Comparison of ENCODE assay signal across 32 cellular contexts in genomic region chr1:247376659-247377058, GRCh38. TPM values are rescaled to one million over a fixed set of nuclear protein-coding genes. Genes with fewer than 3 reads are reported as not detected.
DNase-seq lines count a peak whose midpoint lies in the region; ATAC-seq, FAIRE-seq and TF ChIP-seq lines count a peak whose summit lies in the region.
"Had no signal": no experiment of that assay in that cellular context is flagged by ENCODE, and none has a peak within 500 bp of the region (broad histone marks: within the 10 kb centered on the region; RNA-seq: fewer than 3 reads in every experiment).

No MANE protein-coding gene starts in this region.

- H3K36me3 ChIP-seq in astrocyte (ENCODE audit: insufficient read depth, low read length) (no peaks in the 10 kb centered on the region), neural progenitor cell (no peaks in the 10 kb centered on the region)
- H3K36me3 ChIP-seq in naive thymus-derived CD4-positive, alpha-beta T cell (ENCODE audit: control insufficient read depth in 2 of 3, insufficient read depth in 3 of 3, low read length in 3 of 3) = no peaks in the 10 kb centered on the region
- H3K36me3 ChIP-seq: SJSA1, vagina had no signal

- peak overlapping the region; percentile 91; the same call in 1 of the 2 replicates for H3K14ac ChIP-seq in H9 (ENCODE audit: insufficient read depth, low read length)

- no peak overlapping the region for H4K8ac ChIP-seq in H9 (replicated peaks; ENCODE audit: insufficient read length, low read depth, low read length)

- H3K23me2 ChIP-seq in H9 (ENCODE audit: insufficient read length, low read depth, low read length, poor library complexity, severe bottlenecking) = peaks cover 13% of the 10 kb centered on the region

- no peak overlapping the region for H3K56ac ChIP-seq in H9 (ENCODE audit: insufficient read length, low read depth, low read length)

- H3K79me1 ChIP-seq in H9 (ENCODE audit: insufficient read depth, low read depth, low read length, poor library complexity, severe bottlenecking) = no peaks in the 10 kb centered on the region

- peak overlapping the region; percentile 91 for H3K4me2 ChIP-seq in H9 (ENCODE audit: insufficient read depth, insufficient read length, low read length)
- peak overlapping the region; percentile 29 for H3K4me2 ChIP-seq in astrocyte (ENCODE audit: low read length)
- H3K4me2 ChIP-seq in neural progenitor cell = peak overlapping the region; percentile 73

- H3K4me3 ChIP-seq in astrocyte (ENCODE audit: insufficient read depth, low read depth, low read length) (no peak overlapping the region), iPS-11a (ENCODE audit: low read depth, low read length) (peak overlapping the region; percentile 9), neural progenitor cell (peak overlapping the region; percentile 23)
- no peak overlapping the region for H3K4me3 ChIP-seq in naive thymus-derived CD4-positive, alpha-beta T cell (ENCODE audit: low read length)
- H3K4me3 ChIP-seq: SJSA1, testis, vagina had no signal

- no peak overlapping the region for H2AK5ac ChIP-seq in H9 (ENCODE audit: insufficient read length, low read length)

- no peak overlapping the region for H3K23ac ChIP-seq in H9 (ENCODE audit: insufficient read length, low read depth, low read length)

- CTCF ChIA-PET in naive thymus-derived CD4-positive, alpha-beta T cell (lab: Charles Lee) = no interaction called here

- H3K9me3 ChIP-seq in H9 (ENCODE audit: control insufficient read depth, low read depth, low read length) = no peaks in the 10 kb centered on the region
- no peaks in the 10 kb centered on the region for H3K9me3 ChIP-seq in astrocyte (ENCODE audit: insufficient read depth, low read depth, low read length)
- no peaks in the 10 kb centered on the region for H3K9me3 ChIP-seq in neural progenitor cell (ENCODE audit: low read depth)
- H3K9me3 ChIP-seq in naive thymus-derived CD4-positive, alpha-beta T cell (ENCODE audit: control insufficient read depth in 2 of 3, low read length in 3 of 3) = no peaks in the 10 kb centered on the region
- H3K9me3 ChIP-seq: SJSA1, testis, vagina had no signal

- H3K9ac ChIP-seq in H9 (ENCODE audit: extremely low read depth, insufficient read length, low read length) (peak overlapping the region; percentile 62), astrocyte (ENCODE audit: low read length) (no peak overlapping the region), neural progenitor cell (no peak overlapping the region)

- no peak overlapping the region for H4K5ac ChIP-seq in H9 (ENCODE audit: insufficient read length, low read depth, low read length)

- H4K20me1 ChIP-seq in H9 (ENCODE audit: control insufficient read depth, insufficient read depth, insufficient read length) (no peaks in the 10 kb centered on the region), astrocyte (ENCODE audit: insufficient read depth, low read length) (no peaks in the 10 kb centered on the region), neural progenitor cell (ENCODE audit: low read depth) (no peaks in the 10 kb centered on the region)

- H3K27me3 ChIP-seq in H9 (ENCODE audit: insufficient read depth, low read length) = no peaks in the 10 kb centered on the region
- H3K27me3 ChIP-seq in astrocyte (ENCODE audit: insufficient read depth, low read length) = no peaks in the 10 kb centered on the region
- H3K27me3 ChIP-seq in neural progenitor cell = peaks cover 18% of the 10 kb centered on the region
- no peaks in the 10 kb centered on the region for H3K27me3 ChIP-seq in naive thymus-derived CD4-positive, alpha-beta T cell (ENCODE audit: control insufficient read depth in 2 of 2, insufficient read depth in 2 of 2, low read length in 2 of 2)
- H3K27me3 ChIP-seq: SJSA1, testis, vagina had no signal

- peak overlapping the region; percentile 95 for H3K18ac ChIP-seq in H9 (ENCODE audit: insufficient read length, low read depth, low read length)

- H3K27ac Mint-ChIP-seq in H9 = peak overlapping the region; percentile 99
- no peak overlapping the region for H3K27ac Mint-ChIP-seq in astrocyte (ENCODE audit: unreplicated experiment)
- H3K27ac Mint-ChIP-seq in neural progenitor cell = peak overlapping the region; percentile 99
- H3K27ac Mint-ChIP-seq in naive thymus-derived CD4-positive, alpha-beta T cell = no peak overlapping the region
- H3K27ac Mint-ChIP-seq: activated CD4-positive, alpha-beta T cell treated with anti-CD3 and anti-CD28 coated beads, Interleukin-2, amount 10 ng/mL, durations not matched to agents 7 days and 5 days; activated naive CD4-positive, alpha-beta T cell treated with anti-CD3 and anti-CD28 coated beads for 36 hours; activated T-cell treated with anti-CD3 and anti-CD28 coated beads, Interleukin-2, amount 50 U/mL, for 72 hours; HFFc6; T-helper 17 cell had no signal

- no peak overlapping the region for H3T11ph ChIP-seq in H9 (ENCODE audit: low read length)

- H3K27ac ChIP-seq in H9 (ENCODE audit: insufficient read length, low read depth, low read length) (peak overlapping the region; percentile 97), astrocyte (ENCODE audit: low read depth, low read length) (no peak overlapping the region), neural progenitor cell (no peak overlapping the region)
- H3K27ac ChIP-seq in naive thymus-derived CD4-positive, alpha-beta T cell (ENCODE audit: low read depth, low read length) = no peak overlapping the region
- H3K27ac ChIP-seq: SJSA1, testis, vagina, VCaP had no signal

- H3K36me3 Mint-ChIP-seq in H9 (ENCODE audit: insufficient read depth in 1 of 3, low read depth in 3 of 3) (peaks cover 7 to 18% (median 15%) of the 10 kb centered on the region in 3 experiments), astrocyte (ENCODE audit: low read depth, unreplicated experiment) (no peaks in the 10 kb centered on the region), neural progenitor cell (peaks cover 12% of the 10 kb centered on the region)
- H3K36me3 Mint-ChIP-seq in naive thymus-derived CD4-positive, alpha-beta T cell = no peaks in the 10 kb centered on the region

- H2AFZ ChIP-seq in H9 (ENCODE audit: low read length) (no peak overlapping the region), astrocyte (ENCODE audit: low read depth, low read length) (peak overlapping the region; percentile 14), neural progenitor cell (replicated peaks) (peak overlapping the region; percentile 14)

- H3K4me3 Mint-ChIP-seq in H9 (peak overlapping the region; percentile 73 to 84), astrocyte (ENCODE audit: unreplicated experiment) (no peak overlapping the region), neural progenitor cell (peak overlapping the region; percentile 78)
- no peak overlapping the region for H3K4me3 Mint-ChIP-seq in naive thymus-derived CD4-positive, alpha-beta T cell
- H3K4me3 Mint-ChIP-seq: activated CD4-positive, alpha-beta T cell treated with anti-CD3 and anti-CD28 coated beads, Interleukin-2, amount 10 ng/mL, durations not matched to agents 7 days and 5 days; activated naive CD4-positive, alpha-beta T cell treated with anti-CD3 and anti-CD28 coated beads for 36 hours; activated T-cell treated with anti-CD3 and anti-CD28 coated beads, Interleukin-2, amount 50 U/mL, for 72 hours; nephron; T-helper 17 cell had no signal

- peaks cover 31% of the 10 kb centered on the region for H3F3A ChIP-seq in neural progenitor cell (ENCODE audit: low read depth)

- ATAC-seq in activated CD4-positive, CD25-positive, alpha-beta regulatory T cell treated with anti-CD3 and anti-CD28 coated beads, Interleukin-2, amount 50 U/mL, for 24 hours = no peak
- ATAC-seq in naive thymus-derived CD4-positive, alpha-beta T cell = no peak
- ATAC-seq: activated T-cell treated with anti-CD3 and anti-CD28 coated beads, Interleukin-2, amount 50 U/mL, for 72 hours; left ventricle myocardium superior; sciatic nerve; T-helper 17 cell had no signal

- H2BK120ac ChIP-seq in H9 (ENCODE audit: low read depth, low read length, poor library complexity, severe bottlenecking) = peak overlapping the region; percentile 63

- no CpG with 5 or more reads among the region's 7 CpGs for WGBS in H9 (ENCODE audit: extremely low coverage, insufficient read length, low lambda C conversion rate)

- POLR2A ChIA-PET in naive thymus-derived CD4-positive, alpha-beta T cell (lab: Charles Lee) = no interaction called here

- peak overlapping the region; percentile 90 for H2BK5ac ChIP-seq in H9 (ENCODE audit: insufficient read length, low read length)

- H2BK15ac ChIP-seq in H9 (ENCODE audit: low read depth, low read length) = no peak overlapping the region

- H3K79me2 ChIP-seq in H9 (ENCODE audit: insufficient read depth, low read length) = no peaks in the 10 kb centered on the region
- H3K79me2 ChIP-seq in astrocyte (ENCODE audit: insufficient read depth, low read length) = no peaks in the 10 kb centered on the region
- H3K79me2 ChIP-seq in neural progenitor cell (ENCODE audit: low read depth) = no peaks in the 10 kb centered on the region

- TF ChIP-seq CTCF in H9 (conservative IDR thresholded peaks at IDR 0.05) (no peak), astrocyte (IDR thresholded peaks at IDR 0.05; ENCODE audit: insufficient read depth, low read depth, low read length) (no peak), neural progenitor cell (IDR thresholded peaks at IDR 0.05) (no peak)

- no peak overlapping the region for H4K91ac ChIP-seq in H9 (ENCODE audit: insufficient read length, low read depth, low read length)

- H3K27me3 Mint-ChIP-seq in H9 (ENCODE audit: low read depth) = no peaks in the 10 kb centered on the region
- H3K27me3 Mint-ChIP-seq in astrocyte (ENCODE audit: low read depth, unreplicated experiment) = peaks cover 13% of the 10 kb centered on the region
- H3K27me3 Mint-ChIP-seq in neural progenitor cell (ENCODE audit: insufficient read depth, low read depth) = peaks cover 14% of the 10 kb centered on the region
- peaks cover 0 to 15% (median 5%) of the 10 kb centered on the region in 5 donors for H3K27me3 Mint-ChIP-seq in naive thymus-derived CD4-positive, alpha-beta T cell

- peak; percentile 89 for DNase-seq in H9
- DNase-seq in astrocyte (ENCODE audit: low read depth) = no peak
- DNase-seq in neural progenitor cell (ENCODE audit: low spot score) = peak; percentile 86
- DNase-seq in NCI-H1436 treated with DMSO at 0.1 percent for 48 hours (lab: John Stamatoyannopoulos, UW) = no peak
- DNase-seq in medulla oblongata (ENCODE audit: extremely low spot score) = no peak
- no peak for DNase-seq in naive thymus-derived CD4-positive, alpha-beta T cell
- DNase-seq: activated CD4-positive, alpha-beta T cell treated with anti-CD3 and anti-CD28 coated beads, Interleukin-2, amount 10 ng/mL, durations not matched to agents 7 days and 5 days; activated naive CD4-positive, alpha-beta T cell treated with anti-CD3 and anti-CD28 coated beads for 36 hours; activated T-cell treated with anti-CD3 and anti-CD28 coated beads, Interleukin-2, amount 50 U/mL, for 72 hours; amniotic stem cell; C1 segment of cervical spinal cord; cortex of kidney; EL; HFFc6; left ventricle myocardium superior; MM.1S; NCI-H2171; NCI-H524 treated with DMSO at 0.1 percent for 48 hours; stimulated activated CD4-positive, alpha-beta T cell treated with anti-CD3 and anti-CD28 coated beads, Interleukin-4, amount 100 ng/mL, for 4 hours; stimulated activated naive CD4-positive, alpha-beta T cell treated with Interleukin-2 at 50 U/mL for 16 hours; T-helper 17 cell; testis had no signal

- no peak for FAIRE-seq in astrocyte (lab: Jason Lieb, UNC)
- FAIRE-seq: endothelial cell of umbilical vein, GM19239, RCC 7860 had no signal

- peaks cover 12 to 16% of the 10 kb centered on the region in 2 experiments for H3K9me3 Mint-ChIP-seq in H9
- peaks cover 17% of the 10 kb centered on the region for H3K9me3 Mint-ChIP-seq in astrocyte (ENCODE audit: unreplicated experiment)
- H3K9me3 Mint-ChIP-seq in neural progenitor cell = peaks cover 32% of the 10 kb centered on the region
- H3K9me3 Mint-ChIP-seq in naive thymus-derived CD4-positive, alpha-beta T cell = peaks cover 0 to 5% (median 0%) of the 10 kb centered on the region in 11 donors
- H3K9me3 Mint-ChIP-seq: activated T-cell treated with anti-CD3 and anti-CD28 coated beads, Interleukin-2, amount 50 U/mL, for 72 hours had no signal

- H2BK20ac ChIP-seq in H9 (ENCODE audit: low read depth, low read length, poor library complexity, severe bottlenecking) = no peak overlapping the region

- intact Hi-C loops in naive thymus-derived CD4-positive, alpha-beta T cell (cut with micrococcal nuclease) = loop anchor here in 1 of 2 donors (10.0 kb wide), 1 partner anchor 442 kb away; the partner anchor contains the start of gene AHCTF1

- H2BK12ac ChIP-seq in H9 (ENCODE audit: insufficient read length, low read depth, low read length) = no peak overlapping the region

- no peak overlapping the region; the same call in 1 of the 2 replicates for H3K4ac ChIP-seq in H9 (ENCODE audit: low read depth, low read length)

- H3K4me1 Mint-ChIP-seq in H9 (peaks cover 50 to 53% of the 10 kb centered on the region in 2 experiments), astrocyte (ENCODE audit: low read depth, unreplicated experiment) (peaks cover 3% of the 10 kb centered on the region), neural progenitor cell (peaks cover 46% of the 10 kb centered on the region)
- peaks cover 0 to 10% (median 7%) of the 10 kb centered on the region in 7 donors for H3K4me1 Mint-ChIP-seq in naive thymus-derived CD4-positive, alpha-beta T cell
- H3K4me1 Mint-ChIP-seq: nephron had no signal

- peaks cover 4% of the 10 kb centered on the region; the same call in 1 of the 2 replicates for H3K4me1 ChIP-seq in H9 (ENCODE audit: insufficient read depth, low read length)
- H3K4me1 ChIP-seq in astrocyte (ENCODE audit: insufficient read depth, low read length) = no peaks in the 10 kb centered on the region
- H3K4me1 ChIP-seq in neural progenitor cell = peaks cover 23% of the 10 kb centered on the region
- no peaks in the 10 kb centered on the region for H3K4me1 ChIP-seq in naive thymus-derived CD4-positive, alpha-beta T cell (ENCODE audit: control insufficient read depth in 2 of 2, insufficient read depth in 2 of 2, low read length in 2 of 2)
- H3K4me1 ChIP-seq: testis, vagina had no signal

RNA-seq across cellular contexts. Expression of gene NLRP3, which starts 39.3 kb away (rescaled TPM):
- total RNA-seq in H9 (2021) (not detected in 2 replicates), astrocyte (0.09 and 0.12 TPM in 2 replicates), neural progenitor cell (ENCODE audit: low replicate concordance) (0.09 and 2.6 TPM in 2 replicates)
- 10 to 100 TPM in 2 of 5 experiments, 1 to 10 TPM in 2, under 1 TPM in 1; 0.70 to 90.6 (median 4.6) TPM for total RNA-seq in naive thymus-derived CD4-positive, alpha-beta T cell
- polyA plus RNA-seq in naive thymus-derived CD4-positive, alpha-beta T cell = 1 to 10 TPM; 1.4 to 4.6 TPM

RNA-seq across cellular contexts. Expression of gene ZNF496, which starts 45.0 kb away (rescaled TPM):
- total RNA-seq in H9 (2021) (66.5 and 72.9 TPM in 2 replicates), astrocyte (30.3 and 30.5 TPM in 2 replicates), neural progenitor cell (ENCODE audit: low replicate concordance) (30.1 and 97.7 TPM in 2 replicates)
- total RNA-seq in naive thymus-derived CD4-positive, alpha-beta T cell = 10 to 100 TPM in 3 of 5 experiments, 1 to 10 TPM in 2; 9.5 to 25.1 (median 17.3) TPM
- 10 to 100 TPM in 1 of 2 donors, 1 to 10 TPM in 1; 9.2 to 10.5 TPM for polyA plus RNA-seq in naive thymus-derived CD4-positive, alpha-beta T cell

Comparison
In these comparisons a context has a peak if more than half of its experiments do, and no peak if none do; other contexts are left out.
1. DNase-seq: peak in H9 (single experiment) and neural progenitor cell (single experiment); none in astrocyte (single experiment), NCI-H1436 treated with DMSO at 0.1 percent for 48 hours (single experiment), medulla oblongata (single experiment) and naive thymus-derived CD4-positive, alpha-beta T cell (0 of 9).
2. H3K4me2 ChIP-seq: peak in every context shown above with its lines; median percentile 91 in H9; 73 in neural progenitor cell; 29 in astrocyte.
3. H3K27ac Mint-ChIP-seq: peak in H9 (3 of 3) and neural progenitor cell (single experiment); none in astrocyte (single experiment) and naive thymus-derived CD4-positive, alpha-beta T cell (0 of 9).
4. H3K4me3 Mint-ChIP-seq: peak in H9 (2 of 2) and neural progenitor cell (single experiment); none in astrocyte (single experiment) and naive thymus-derived CD4-positive, alpha-beta T cell (0 of 10).
5. H3K4me3 ChIP-seq: peak in iPS-11a (single experiment) and neural progenitor cell (single experiment); none in astrocyte (single experiment) and naive thymus-derived CD4-positive, alpha-beta T cell (single experiment).